In the genomic region with DNA sequence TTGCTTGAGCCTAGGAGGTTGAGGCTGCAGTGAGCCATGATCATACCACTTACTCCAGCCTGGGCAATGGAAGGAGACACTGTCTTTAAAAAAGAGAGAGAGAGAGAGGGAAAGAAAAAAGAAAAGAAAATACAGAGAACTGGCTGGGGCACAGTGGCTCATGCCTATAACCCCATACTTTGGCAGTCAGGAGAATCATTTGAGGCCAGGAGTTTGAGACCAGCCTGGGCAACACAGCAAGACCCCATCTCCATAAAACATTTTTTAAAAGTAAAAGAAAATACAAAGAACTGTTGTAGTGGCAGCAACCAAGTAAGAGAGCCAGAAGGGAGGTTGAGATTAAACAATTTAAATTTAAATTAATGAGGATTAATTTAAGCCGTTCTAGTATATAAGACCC, we compare ENCODE assay signal across 30 cellular contexts.
"Had no signal": no experiment of that assay in that cellular context is flagged by ENCODE, and none has a peak within 500 bp of the region (broad histone marks: within the 10 kb centered on the region; RNA-seq: fewer than 3 reads in every experiment).

No MANE protein-coding gene starts in this region.

- ATAC-seq: activated naive CD4-positive, alpha-beta T cell treated with anti-CD3 and anti-CD28 coated beads, Interleukin-2, amount 50 U/mL, for 72 hours; activated T-cell treated with anti-CD3 and anti-CD28 coated beads, Interleukin-2, amount 50 U/mL, for 72 hours; gastroesophageal sphincter had no signal

- H3K4me1 Mint-ChIP-seq: activated CD4-positive, alpha-beta T cell treated with anti-CD3 and anti-CD28 coated beads, Interleukin-2, amount 10 ng/mL, durations not matched to agents 7 days and 5 days; activated naive CD8-positive, alpha-beta T cell treated with anti-CD3 and anti-CD28 coated beads, Interleukin-2, amount 10 ng/mL, durations not matched to agents 7 days and 5 days; brain had no signal

- FAIRE-seq: endometrium, endothelial cell of umbilical vein had no signal

- H3K4me3 Mint-ChIP-seq: activated CD4-positive, alpha-beta memory T cell treated with anti-CD3 and anti-CD28 coated beads, Interleukin-2, amount 10 ng/mL, durations not matched to agents 7 days and 5 days; activated CD4-positive, alpha-beta T cell treated with anti-CD3 and anti-CD28 coated beads, Interleukin-2, amount 10 ng/mL, durations not matched to agents 7 days and 5 days; activated naive CD4-positive, alpha-beta T cell treated with anti-CD3 and anti-CD28 coated beads, Interleukin-2, amount 10 ng/mL, durations not matched to agents 7 days and 5 days; activated naive CD8-positive, alpha-beta T cell treated with anti-CD3 and anti-CD28 coated beads, Interleukin-2, amount 10 ng/mL, durations not matched to agents 7 days and 5 days; activated T-cell treated with anti-CD3 and anti-CD28 coated beads, Interleukin-2, amount 50 U/mL, for 24 hours; activated T-cell treated with anti-CD3 and anti-CD28 coated beads, Interleukin-2, amount 50 U/mL, for 72 hours; brain had no signal

- H3K27ac Mint-ChIP-seq: activated CD4-positive, alpha-beta memory T cell treated with anti-CD3 and anti-CD28 coated beads, Interleukin-2, amount 10 ng/mL, durations not matched to agents 7 days and 5 days; activated CD4-positive, alpha-beta T cell treated with anti-CD3 and anti-CD28 coated beads, Interleukin-2, amount 10 ng/mL, durations not matched to agents 7 days and 5 days; activated naive CD4-positive, alpha-beta T cell treated with anti-CD3 and anti-CD28 coated beads, Interleukin-2, amount 10 ng/mL, durations not matched to agents 7 days and 5 days; activated naive CD4-positive, alpha-beta T cell treated with anti-CD3 and anti-CD28 coated beads, Interleukin-2, amount 50 U/mL, for 72 hours; activated naive CD8-positive, alpha-beta T cell treated with anti-CD3 and anti-CD28 coated beads, Interleukin-2, amount 10 ng/mL, durations not matched to agents 7 days and 5 days; activated T-cell treated with anti-CD3 and anti-CD28 coated beads, Interleukin-2, amount 50 U/mL, for 24 hours; activated T-cell treated with anti-CD3 and anti-CD28 coated beads, Interleukin-2, amount 50 U/mL, for 72 hours; brain had no signal

- H3K27me3 ChIP-seq: ascending aorta, breast epithelium, cardiac muscle cell, colonic mucosa, esophagus squamous epithelium, gastroesophageal sphincter had no signal

- H3K27me3 Mint-ChIP-seq: activated CD4-positive, alpha-beta memory T cell treated with anti-CD3 and anti-CD28 coated beads, Interleukin-2, amount 10 ng/mL, durations not matched to agents 7 days and 5 days; activated CD4-positive, alpha-beta T cell treated with anti-CD3 and anti-CD28 coated beads, Interleukin-2, amount 10 ng/mL, durations not matched to agents 7 days and 5 days; activated naive CD4-positive, alpha-beta T cell treated with anti-CD3 and anti-CD28 coated beads, Interleukin-2, amount 10 ng/mL, durations not matched to agents 7 days and 5 days; activated naive CD8-positive, alpha-beta T cell treated with anti-CD3 and anti-CD28 coated beads, Interleukin-2, amount 10 ng/mL, durations not matched to agents 7 days and 5 days; activated T-cell treated with anti-CD3 and anti-CD28 coated beads, Interleukin-2, amount 50 U/mL, for 24 hours; brain had no signal

- H3K4me3 ChIP-seq: ascending aorta, breast epithelium, cardiac muscle cell, colonic mucosa, esophagus squamous epithelium, gastroesophageal sphincter had no signal

- H3K36me3 ChIP-seq: ascending aorta, breast epithelium, cardiac muscle cell, colonic mucosa had no signal

- DNase-seq: activated CD4-positive, alpha-beta memory T cell treated with anti-CD3 and anti-CD28 coated beads, Interleukin-2, amount 10 ng/mL, durations not matched to agents 7 days and 5 days; activated CD4-positive, alpha-beta T cell treated with anti-CD3 and anti-CD28 coated beads for 1 hour; activated CD4-positive, alpha-beta T cell treated with anti-CD3 and anti-CD28 coated beads for 4 hours; activated CD4-positive, alpha-beta T cell treated with anti-CD3 and anti-CD28 coated beads, Interleukin-2, amount 10 ng/mL, durations not matched to agents 7 days and 5 days; activated CD4-positive, alpha-beta T cell treated with anti-CD3 and anti-CD28 coated beads, Interleukin-2, amount 50 U/mL, for 4 hours; activated CD8-positive, alpha-beta memory T cell treated with anti-CD3 and anti-CD28 coated beads, Interleukin-2, amount 50 U/mL, for 48 hours; activated gamma-delta T cell; activated naive CD4-positive, alpha-beta T cell; activated naive CD4-positive, alpha-beta T cell treated with anti-CD3 and anti-CD28 coated beads, Interleukin-2, amount 10 ng/mL, durations not matched to agents 7 days and 5 days; activated naive CD8-positive, alpha-beta T cell treated with anti-CD3 and anti-CD28 coated beads, Interleukin-2, amount 10 ng/mL, durations not matched to agents 7 days and 5 days; activated T-cell treated with anti-CD3 and anti-CD28 coated beads for 4 hours; activated T-cell treated with anti-CD3 and anti-CD28 coated beads, Interleukin-2, amount 50 U/mL, for 24 hours; activated T-cell treated with anti-CD3 and anti-CD28 coated beads, Interleukin-2, amount 50 U/mL, for 72 hours; central memory CD4-positive, alpha-beta T cell; cerebellar nuclear complex; colonic mucosa; effector CD8-positive, alpha-beta T cell; esophagus squamous epithelium; foreskin melanocyte; T-helper 1 cell; T-helper 2 cell had no signal

- H3K9me3 ChIP-seq: ascending aorta, breast epithelium, colonic mucosa, esophagus squamous epithelium, gastroesophageal sphincter had no signal

- H3K4me1 ChIP-seq: ascending aorta, breast epithelium, colonic mucosa, esophagus squamous epithelium, gastroesophageal sphincter had no signal

- H3K27ac ChIP-seq: ascending aorta, breast epithelium, cardiac muscle cell, colonic mucosa, epithelial cell of prostate, esophagus squamous epithelium, gastroesophageal sphincter had no signal
